ENCODE assay signal across 8 cellular contexts in genomic region chr6:151763938-151764680, GRCh38. TPM values are rescaled to one million over a fixed set of nuclear protein-coding genes. Genes with fewer than 3 reads are reported as not detected.
DNase-seq lines count a peak whose midpoint lies in the region; ATAC-seq and TF ChIP-seq lines count a peak whose summit lies in the region.

No MANE protein-coding gene starts in this region.

- H3K27me3 Mint-ChIP-seq in CD4-positive, CD25-positive, alpha-beta regulatory T cell, result peaks cover 9% of the 10 kb centered on the region
- H3K27me3 Mint-ChIP-seq in progenitor cell of endocrine pancreas, result peaks cover 3% of the 10 kb centered on the region

- peaks cover 0 to 8% (median 3%) of the 10 kb centered on the region in 4 donors for H3K4me1 Mint-ChIP-seq in CD4-positive, CD25-positive, alpha-beta regulatory T cell
- peaks cover 8% of the 10 kb centered on the region for H3K4me1 Mint-ChIP-seq in progenitor cell of endocrine pancreas (ENCODE audit: low read depth)

- peaks cover 4% of the 10 kb centered on the region for H3K27me3 ChIP-seq in CD4-positive, CD25-positive, alpha-beta regulatory T cell (ENCODE audit: control insufficient read depth, insufficient read depth, low read length)
- H3K27me3 ChIP-seq in ascending aorta, result no peaks in the 10 kb centered on the region
- no peaks in the 10 kb centered on the region for H3K27me3 ChIP-seq in right cardiac atrium (ENCODE audit: control insufficient read depth, insufficient read depth)

- peak overlapping the region in 2 of 3 donors; percentile 72 to 84 for H3K27ac Mint-ChIP-seq in CD4-positive, CD25-positive, alpha-beta regulatory T cell
- peak overlapping the region; percentile 78 for H3K27ac Mint-ChIP-seq in progenitor cell of endocrine pancreas

- no peaks in the 10 kb centered on the region for H3K36me3 ChIP-seq in CD4-positive, CD25-positive, alpha-beta regulatory T cell (ENCODE audit: control insufficient read depth, insufficient read depth, low read length)
- H3K36me3 ChIP-seq in ascending aorta, result no peaks in the 10 kb centered on the region

- H3K4me1 ChIP-seq in CD4-positive, CD25-positive, alpha-beta regulatory T cell (ENCODE audit: control insufficient read depth, insufficient read depth, low read length, poor library complexity, severe bottlenecking), result no peaks in the 10 kb centered on the region
- H3K4me1 ChIP-seq in ascending aorta (peaks cover 0 to 6% of the 10 kb centered on the region in 2 donors), right cardiac atrium (ENCODE audit: control insufficient read depth, insufficient read depth, low read length) (no peaks in the 10 kb centered on the region)

- no peak overlapping the region for H3K4me3 ChIP-seq in CD4-positive, CD25-positive, alpha-beta regulatory T cell (ENCODE audit: low read depth, low read length)
- H3K4me3 ChIP-seq in ascending aorta, result peak overlapping the region; percentile 44 to 50
- peak overlapping the region; percentile 38 for H3K4me3 ChIP-seq in right cardiac atrium (ENCODE audit: low read length)

- peak in 1 of 3 donors; percentile 33 for DNase-seq in CD4-positive, CD25-positive, alpha-beta regulatory T cell
- DNase-seq in RKO (ENCODE audit: low spot score), result peak; percentile 56
- peak; percentile 77 to 95 for DNase-seq in ascending aorta (ENCODE audit: low spot score in 2 of 2)
- peak; percentile 96 to 99 (median 98) for DNase-seq in right cardiac atrium
- DNase-seq in progenitor cell of endocrine pancreas (ENCODE audit: low spot score, unreplicated experiment), result peak; percentile 56
- DNase-seq in T-helper 9 cell, result no peak

- 11% methylated on average over 20 of the region's 20 CpGs for WGBS in right cardiac atrium

- H3K4me3 Mint-ChIP-seq in CD4-positive, CD25-positive, alpha-beta regulatory T cell, result no peak overlapping the region
- H3K4me3 Mint-ChIP-seq in progenitor cell of endocrine pancreas (ENCODE audit: low read depth), result peak overlapping the region; percentile 66

- intact Hi-C loops in ascending aorta (cut with DNase I) (loop anchor here (2.0 to 5.0 kb wide), 2 partner anchors 72 to 363 kb away; no protein-coding TSS in a partner anchor), right cardiac atrium (cut with DNase I) (loop anchor here (5.0 to 10.0 kb wide), 3 partner anchors 69 to 361 kb away; no protein-coding TSS in a partner anchor)

- H3K9me3 ChIP-seq in CD4-positive, CD25-positive, alpha-beta regulatory T cell (ENCODE audit: control insufficient read depth in 2 of 2, low read length in 2 of 2), result no peaks in the 10 kb centered on the region
- H3K9me3 ChIP-seq in ascending aorta (no peaks in the 10 kb centered on the region), right cardiac atrium (ENCODE audit: control insufficient read depth, low read length) (no peaks in the 10 kb centered on the region)

- no peak overlapping the region for H3K27ac ChIP-seq in CD4-positive, CD25-positive, alpha-beta regulatory T cell (ENCODE audit: insufficient read depth, low read length, poor library complexity, severe bottlenecking)
- H3K27ac ChIP-seq in ascending aorta, result peak overlapping the region; percentile 57 to 58
- H3K27ac ChIP-seq in right cardiac atrium (ENCODE audit: low read length), result peak overlapping the region; percentile 38

- no peaks in the 10 kb centered on the region for H3K36me3 Mint-ChIP-seq in CD4-positive, CD25-positive, alpha-beta regulatory T cell
- no peaks in the 10 kb centered on the region for H3K36me3 Mint-ChIP-seq in progenitor cell of endocrine pancreas (ENCODE audit: insufficient read depth)

- H3K9me3 Mint-ChIP-seq in CD4-positive, CD25-positive, alpha-beta regulatory T cell, result no peaks in the 10 kb centered on the region
- no peaks in the 10 kb centered on the region for H3K9me3 Mint-ChIP-seq in progenitor cell of endocrine pancreas (ENCODE audit: low read depth)

- ATAC-seq in CD4-positive, CD25-positive, alpha-beta regulatory T cell (ENCODE audit: low read depth in 2 of 2), result peak in 1 of 2 donors; percentile 47
- ATAC-seq in GM19324 (IDR thresholded peaks at IDR 0.05; ENCODE audit: low FRiP score, unreplicated experiment), result peak; percentile 82
- ATAC-seq in HG03378 (IDR thresholded peaks at IDR 0.05; ENCODE audit: unreplicated experiment), result peak; percentile 56
- ATAC-seq in right cardiac atrium, result peak; percentile 96 to 97

- TF ChIP-seq CTCF in ascending aorta (IDR thresholded peaks at IDR 0.05) (peak; percentile 60 to 75 (median 68)), progenitor cell of endocrine pancreas (IDR thresholded peaks at IDR 0.05; ENCODE audit: unreplicated experiment) (peak; percentile 72)

RNA-seq across cellular contexts. Expression of gene ESR1, which starts 43.4 kb away (rescaled TPM):
- 4.7 TPM for total RNA-seq in CD4-positive, CD25-positive, alpha-beta regulatory T cell
- polyA plus RNA-seq in CD4-positive, CD25-positive, alpha-beta regulatory T cell, result 1 to 10 TPM in 1 of 4 donors, under 1 TPM in 3; 0.18 to 1.4 (median 0.68) TPM
- 3.0 TPM for total RNA-seq in ascending aorta
- total RNA-seq in right cardiac atrium, result 1 to 10 TPM; 1.6 to 3.3 (median 2.3) TPM
- polyA plus RNA-seq in right cardiac atrium, result 0.70 TPM
- not detected in 2 replicates for total RNA-seq in progenitor cell of endocrine pancreas
